8 cellular contexts compared by ENCODE assay signal in genomic region chr16:81077077-81077940, GRCh38. TPM values are rescaled to one million over a fixed set of nuclear protein-coding genes. Genes with fewer than 3 reads are reported as not detected.
DNase-seq lines count a peak whose midpoint lies in the region; ATAC-seq and TF ChIP-seq lines count a peak whose summit lies in the region.

Gene C16orf46 (minus strand): TSS chr16:81077238. CDS start chr16:81063955, 13,283 bp downstream.

- H3K9me3 Mint-ChIP-seq in T-cell = no peaks in the 10 kb centered on the region

- H3K36me3 Mint-ChIP-seq in T-cell = no peaks in the 10 kb centered on the region

- CTCF ChIA-PET in T-cell (lab: Charles Lee) = interaction anchor here (0.6 to 3.1 kb wide), 6 partner anchors 11 to 75 kb away, joined by 3 to 35 read pairs (median 6); partner anchors contain the start of genes ATMIN (in 2 of the 2), CENPN (in 1 of the 2) and CMC2 (in 1 of the 2)

- peak within 1 kb of the TSS in 2 of 3 donors; percentile 31 to 39 for H3K4me3 Mint-ChIP-seq in T-cell

- TF ChIP-seq CTCF in right atrium auricular region (IDR thresholded peaks at IDR 0.05) = no peak
- TF ChIP-seq CTCF in prostate gland (IDR thresholded peaks at IDR 0.05) = peak in 2 of 4 experiments; percentile 7 to 32

- peaks cover 0 to 5% of the 10 kb centered on the region in 2 donors for H3K4me1 ChIP-seq in right atrium auricular region
- H3K4me1 ChIP-seq in prostate gland (replicated peaks) = no peaks in the 10 kb centered on the region

- peak within 1 kb of the TSS in 1 of 2 donors; percentile 11 for H3K27ac Mint-ChIP-seq in T-cell

- peak within 1 kb of the TSS; percentile 67 to 73 for H3K4me3 ChIP-seq in right atrium auricular region
- H3K4me3 ChIP-seq in prostate gland = peak within 1 kb of the TSS; percentile 60 to 67

- intact Hi-C loops in prostate gland (cut with DNase I) = loop anchor here (1.0 to 10.0 kb wide), 3 partner anchors 19 to 73 kb away; partner anchors contain the start of genes CENPN, CMC2 and GCSH

- H3K9me3 ChIP-seq in right atrium auricular region (no peaks in the 10 kb centered on the region), prostate gland (no peaks in the 10 kb centered on the region)

- peaks cover 0 to 2% of the 10 kb centered on the region in 2 donors for H3K27me3 Mint-ChIP-seq in T-cell

- ATAC-seq in GM18498 (IDR thresholded peaks at IDR 0.05; ENCODE audit: unreplicated experiment) (peak; percentile 97), HG02884 (IDR thresholded peaks at IDR 0.05; ENCODE audit: unreplicated experiment) (peak; percentile 91), T-cell (replicated peaks in 1 of 4) (peak; percentile 83 to 87 (median 85))

- H3K27ac ChIP-seq in right atrium auricular region = peak within 1 kb of the TSS; percentile 93 to 97
- peak within 1 kb of the TSS; percentile 93 to 94 for H3K27ac ChIP-seq in prostate gland

- TF ChIP-seq POLR2A in prostate gland (IDR thresholded peaks at IDR 0.05) = peak; percentile 92

- peaks cover 3 to 8% (median 6%) of the 10 kb centered on the region in 3 donors for H3K4me1 Mint-ChIP-seq in T-cell

- POLR2A ChIA-PET in T-cell (lab: Charles Lee) = interaction anchor here (0.6 to 2.4 kb wide), 7 partner anchors 10 to 671 kb away, joined by 3 to 9 read pairs (median 3); partner anchors contain the start of genes CENPN (in 1 of the 2) and CMC2 (in 1 of the 2)

- no peaks in the 10 kb centered on the region for H3K27me3 ChIP-seq in right atrium auricular region
- no peaks in the 10 kb centered on the region for H3K27me3 ChIP-seq in prostate gland (replicated peaks; ENCODE audit: insufficient read depth)

- H3K36me3 ChIP-seq in right atrium auricular region (no peaks in the 10 kb centered on the region), prostate gland (no peaks in the 10 kb centered on the region)

- WGBS in prostate gland = 12% methylated on average over 56 of the region's 58 CpGs

- DNase-seq in NCI-H146 treated with DMSO at 0.1 percent for 48 hours (lab: John Stamatoyannopoulos, UW; ENCODE audit: unreplicated experiment) (peak; percentile 60), T-cell (peak; percentile 89 to 99 (median 95)), amygdala (lab: John Stamatoyannopoulos, UW) (peak; percentile 89 to 100 (median 97)), right atrium auricular region (ENCODE audit: low spot score) (peak; percentile 99), prostate gland (ENCODE audit: low spot score) (peak; percentile 96), ureter (ENCODE audit: low spot score) (peak; percentile 99)

RNA-seq across cellular contexts. Expression of gene C16orf46, which starts in this region (rescaled TPM):
- total RNA-seq in T-cell (under 1 TPM in 4 of 5 donors, not detected in 1; 0.26 to 0.96 (median 0.36) TPM), right atrium auricular region (1 to 10 TPM in 1 of 2 donors, not detected in 1; 1.5 TPM), prostate gland (10 to 100 TPM in 1 of 2 donors, 1 to 10 TPM in 1; 3.9 to 15.7 TPM), ureter (not detected)

Comparison
In these comparisons a context has a peak if more than half of its experiments do, and no peak if none do; other contexts are left out.
1. Peak in every context shown above with its lines: DNase-seq, ATAC-seq, H3K4me3 ChIP-seq and H3K27ac ChIP-seq.
2. Peak in DNase-seq and ATAC-seq in T-cell; RNA of the gene not detected or under 1 TPM.
3. Peak in DNase-seq in ureter; RNA of the gene not detected or under 1 TPM.